In genomic region chr1:184754479-184755225, GRCh38 we compare ENCODE assay signal across 8 cellular contexts. TPM values are rescaled to one million over a fixed set of nuclear protein-coding genes. Genes with fewer than 3 reads are reported as not detected.
DNase-seq lines count a peak whose midpoint lies in the region; ATAC-seq lines count a peak whose summit lies in the region.

TSS of gene EDEM3 (minus strand) at chr1:184754858. CDS start at chr1:184754646, 212 bp downstream.

- peak within 1 kb of the TSS; percentile 88 for H3K27ac ChIP-seq in effector memory CD4-positive, alpha-beta T cell (ENCODE audit: insufficient read depth, low read length, poor library complexity, severe bottlenecking)

- no peaks in the 10 kb centered on the region for H3K27me3 ChIP-seq in effector memory CD4-positive, alpha-beta T cell (replicated peaks; ENCODE audit: control insufficient read depth, insufficient read depth, low read length, poor library complexity, severe bottlenecking)

- H3K36me3 ChIP-seq in effector memory CD4-positive, alpha-beta T cell (ENCODE audit: control insufficient read depth, insufficient read depth, low read length): no peaks in the 10 kb centered on the region

- peak; percentile 88 for ATAC-seq in GM21360 (IDR thresholded peaks at IDR 0.05; ENCODE audit: unreplicated experiment)

- DNase-seq in COLO668 (lab: John Stamatoyannopoulos, UW; ENCODE audit: unreplicated experiment) (peak; percentile 99), HT1080 (ENCODE audit: low read depth) (peak; percentile 100), NOMO-1 treated with DMSO at 0.1 percent for 48 hours (lab: John Stamatoyannopoulos, UW; ENCODE audit: unreplicated experiment) (peak; percentile 100), lung microvascular endothelial cell (ENCODE audit: low read depth in 2 of 2) (peak; percentile 100)
- DNase-seq in activated CD8-positive, alpha-beta memory T cell treated with anti-CD3 and anti-CD28 coated beads for 4 hours (ENCODE audit: low read depth in 2 of 2): peak; percentile 93 to 98
- DNase-seq in effector memory CD4-positive, alpha-beta T cell: peak; percentile 95 to 98 (median 98)
- peak; percentile 91 to 97 (median 94) for DNase-seq in stimulated activated CD4-positive, alpha-beta T cell treated with anti-CD3 and anti-CD28 coated beads, TNF-alpha, amount 100 ng/mL, for 48 hours (ENCODE audit: low read depth in 3 of 3)

- H3K4me1 ChIP-seq in effector memory CD4-positive, alpha-beta T cell (ENCODE audit: control insufficient read depth, insufficient read depth, low read length, poor library complexity, severe bottlenecking): no peaks in the 10 kb centered on the region

- no peaks in the 10 kb centered on the region for H3K9me3 ChIP-seq in effector memory CD4-positive, alpha-beta T cell (ENCODE audit: control insufficient read depth, low read length)

- H3K4me3 ChIP-seq in effector memory CD4-positive, alpha-beta T cell (ENCODE audit: insufficient read depth, low read depth, low read length, poor library complexity, severe bottlenecking): peak within 1 kb of the TSS; percentile 99

RNA-seq across cellular contexts. Expression of gene EDEM3, which starts in this region (rescaled TPM):
- 26.4 and 34.5 TPM in 2 replicates for total RNA-seq in HT1080 (2014; rRNA removed; shearing (Covaris generic))
- 25.9 and 37.2 TPM in 2 replicates for polyA plus RNA-seq in HT1080 (2015; cell fraction: cytosol; rRNA removed)
- polyA plus RNA-seq in HT1080 (2015; cell fraction: nucleus; rRNA removed): 58.8 and 72.2 TPM in 2 replicates
- total RNA-seq in lung microvascular endothelial cell: 30.3 and 46.2 TPM in 2 replicates

Comparison
In these comparisons a context has a peak if more than half of its experiments do, and no peak if none do; other contexts are left out.
1. Peak in every context shown above with its lines: DNase-seq, ATAC-seq, H3K4me3 ChIP-seq and H3K27ac ChIP-seq.